Comparison of ENCODE assay signal across 24 cellular contexts in genomic region chr15:99053380-99054024, GRCh38. TPM values are rescaled to one million over a fixed set of nuclear protein-coding genes. Genes with fewer than 3 reads are reported as not detected.
DNase-seq lines count a peak whose midpoint lies in the region; ATAC-seq and TF ChIP-seq lines count a peak whose summit lies in the region.
"Had no signal": no experiment of that assay in that cellular context is flagged by ENCODE, and none has a peak within 500 bp of the region (broad histone marks: within the 10 kb centered on the region; RNA-seq: fewer than 3 reads in every experiment).

No MANE protein-coding gene starts in this region.

- peak in 3 of 4 donors; percentile 13 to 41 (median 20) for ATAC-seq in heart left ventricle
- ATAC-seq in Right ventricle myocardium superior (ENCODE audit: poor library complexity): no peak
- no peak for ATAC-seq in lung (ENCODE audit: insufficient read depth, low FRiP score)
- ATAC-seq: Panc1 had no signal

- H3K27me3 ChIP-seq in heart left ventricle (no peaks in the 10 kb centered on the region), lung (ENCODE audit: control insufficient read depth, insufficient read depth) (no peaks in the 10 kb centered on the region), skeletal muscle tissue (ENCODE audit: control insufficient read depth in 3 of 3, insufficient read depth in 3 of 3, low read length in 3 of 3) (no peaks in the 10 kb centered on the region), Peyer's patch (no peaks in the 10 kb centered on the region)
- H3K27me3 ChIP-seq: SJSA1 had no signal

- no peak overlapping the region for H3K4me3 ChIP-seq in heart left ventricle
- H3K4me3 ChIP-seq in lung: no peak overlapping the region
- H3K4me3 ChIP-seq in skeletal muscle tissue (ENCODE audit: low read length in 3 of 3): peak overlapping the region in 2 of 3 donors; percentile 14 to 34
- H3K4me3 ChIP-seq in Peyer's patch: no peak overlapping the region
- H3K4me3 ChIP-seq: SJSA1 had no signal

- no peak for TF ChIP-seq POLR2A in heart left ventricle (IDR thresholded peaks at IDR 0.05)
- no peak for TF ChIP-seq POLR2A in Peyer's patch (IDR thresholded peaks at IDR 0.05)

- WGBS in heart left ventricle, 4 donors: 61 to 65% (median 63%) methylated on average over 12 to 13 of the region's 13 CpGs
- WGBS in lung, 2 donors: 78 to 83% methylated on average over 13 of the region's 13 CpGs

- H3K4me1 ChIP-seq in heart left ventricle (peaks cover 0 to 28% (median 14%) of the 10 kb centered on the region in 12 donors), lung (ENCODE audit: control insufficient read depth in 2 of 2, insufficient read depth in 2 of 2, low read length in 2 of 2) (peaks cover 0 to 3% of the 10 kb centered on the region in 2 donors), skeletal muscle tissue (ENCODE audit: control insufficient read depth in 3 of 3, insufficient read depth in 3 of 3, low read length in 3 of 3) (peaks cover 9 to 26% (median 24%) of the 10 kb centered on the region in 3 donors), Peyer's patch (no peaks in the 10 kb centered on the region)

- TF ChIP-seq CTCF in heart left ventricle (IDR thresholded peaks at IDR 0.05) (no peak), lung (IDR thresholded peaks at IDR 0.05; ENCODE audit: control extremely low read depth, extremely low read depth) (no peak), Peyer's patch (IDR thresholded peaks at IDR 0.05) (no peak)

- peak overlapping the region in 9 of 12 donors; percentile 4 to 75 (median 51) for H3K27ac ChIP-seq in heart left ventricle
- peak overlapping the region in 1 of 2 donors; percentile 92 for H3K27ac ChIP-seq in lung (ENCODE audit: low read depth in 1 of 2, low read length in 1 of 2)
- peak overlapping the region; percentile 91 for H3K27ac ChIP-seq in skeletal muscle tissue (ENCODE audit: low read depth, low read length)
- H3K27ac ChIP-seq in Peyer's patch: no peak overlapping the region
- H3K27ac ChIP-seq: C4-2B, KMS-11, SJSA1 had no signal

- intact Hi-C loops in heart left ventricle (cut with DNase I): loop anchor here in 9 of 10 donors (5.0 to 10.0 kb wide), 8 partner anchors 89 to 279 kb away; no protein-coding TSS in a partner anchor
- intact Hi-C loops in Right ventricle myocardium superior (cut with DNase I): loop anchor here (10.0 kb wide), 2 partner anchors 189 to 409 kb away; partner anchors contain the start of gene IGF1R

- DNase-seq in heart left ventricle (peak in 1 of 5 donors; percentile 28), Right ventricle myocardium superior (no peak), ecto neural progenitor cell (ENCODE audit: low spot score) (peak; percentile 13), lung (ENCODE audit: low spot score) (peak; percentile 0), NCI-H2107 (lab: John Stamatoyannopoulos, UW) (no peak), Peyer's patch (no peak), NCI-H524 treated with DMSO at 0.1 percent for 48 hours (lab: John Stamatoyannopoulos, UW) (no peak)
- DNase-seq: CD8-positive, alpha-beta memory T cell; GF-D8; NCI-H1092 treated with DMSO at 0.1 percent for 48 hours; NCI-H1436 treated with DMSO at 0.1 percent for 48 hours; NCI-H1930; NCI-H2227 treated with DMSO at 0.1 percent for 48 hours; NCI-H510A; NCI-H774; NK-92 treated with Interleukin-12 subunit alpha and Interleukin-12 subunit beta, amount 100 ng/mL, for 24 hours had no signal

- H3K36me3 ChIP-seq in heart left ventricle: no peaks in the 10 kb centered on the region
- no peaks in the 10 kb centered on the region for H3K36me3 ChIP-seq in lung (ENCODE audit: control insufficient read depth in 2 of 2, insufficient read depth in 2 of 2, low read length in 2 of 2)
- H3K36me3 ChIP-seq in skeletal muscle tissue (ENCODE audit: control insufficient read depth in 3 of 3, insufficient read depth in 3 of 3, low read length in 3 of 3): no peaks in the 10 kb centered on the region
- H3K36me3 ChIP-seq in Peyer's patch: no peaks in the 10 kb centered on the region
- H3K36me3 ChIP-seq: SJSA1 had no signal

- H3K9ac ChIP-seq in skeletal muscle tissue (ENCODE audit: low read depth in 1 of 3, low read length in 3 of 3): peak overlapping the region; percentile 52 to 80 (median 60)
- H3K9ac ChIP-seq: KMS-11 had no signal

- H3K9me3 ChIP-seq in heart left ventricle (no peaks in the 10 kb centered on the region), lung (ENCODE audit: control insufficient read depth in 2 of 2, insufficient read depth in 1 of 2, low read length in 1 of 2) (no peaks in the 10 kb centered on the region), skeletal muscle tissue (ENCODE audit: control insufficient read depth in 3 of 3, low read length in 3 of 3) (no peaks in the 10 kb centered on the region), Peyer's patch (no peaks in the 10 kb centered on the region)
- H3K9me3 ChIP-seq: SJSA1 had no signal

RNA-seq across cellular contexts. Expression of gene PGPEP1L, which starts 45.9 kb away (rescaled TPM):
- total RNA-seq in heart left ventricle: 1 to 10 TPM in 5 of 9 donors, under 1 TPM in 3, not detected in 1; 0.51 to 3.4 (median 1.4) TPM
- 1 to 10 TPM in 1 of 2 donors, not detected in 1; 2.8 TPM for polyA plus RNA-seq in heart left ventricle
- total RNA-seq in Right ventricle myocardium superior: 0.38 TPM
- total RNA-seq in lung: under 1 TPM in 1 of 2 donors, not detected in 1; 0.21 TPM
- not detected for polyA plus RNA-seq in lung
- total RNA-seq in skeletal muscle tissue: 1.0 TPM
- total RNA-seq in Peyer's patch: not detected
- total RNA-seq: A172; CD8-positive, alpha-beta memory T cell; H4; HT1080; SJSA1 had no signal
- polyA plus RNA-seq: CD8-positive, alpha-beta memory T cell had no signal

RNA-seq across cellular contexts. Expression of gene SYNM, which starts 51.4 kb away (rescaled TPM):
- 100 to 1,000 TPM; 197 to 455 (median 311) TPM for total RNA-seq in heart left ventricle
- polyA plus RNA-seq in heart left ventricle: 100 to 1,000 TPM; 113 to 154 TPM
- total RNA-seq in Right ventricle myocardium superior: 295 TPM
- 10 to 100 TPM; 13.8 to 21.3 TPM for total RNA-seq in lung
- polyA plus RNA-seq in lung: 1 to 10 TPM; 5.3 to 8.0 TPM
- 53.2 TPM for total RNA-seq in skeletal muscle tissue
- 10 to 100 TPM in 3 of 4 donors, 1 to 10 TPM in 1; 6.0 to 38.5 (median 15.6) TPM for total RNA-seq in Peyer's patch

Comparison
In these comparisons a context has a peak if more than half of its experiments do, and no peak if none do; other contexts are left out.
1. ATAC-seq: peak in heart left ventricle (3 of 4); none in Right ventricle myocardium superior (single experiment) and lung (single experiment).
2. DNase-seq: peak in ecto neural progenitor cell (single experiment) and lung (single experiment); none in Right ventricle myocardium superior (single experiment), NCI-H2107 (single experiment), Peyer's patch (0 of 3) and NCI-H524 treated with DMSO at 0.1 percent for 48 hours (single experiment).
3. H3K27ac ChIP-seq: peak in heart left ventricle (9 of 12) and skeletal muscle tissue (single experiment); none in Peyer's patch (0 of 4).
4. H3K4me3 ChIP-seq: peak in skeletal muscle tissue (2 of 3); none in heart left ventricle (0 of 12), lung (single experiment) and Peyer's patch (0 of 4).